In the genomic region with DNA sequence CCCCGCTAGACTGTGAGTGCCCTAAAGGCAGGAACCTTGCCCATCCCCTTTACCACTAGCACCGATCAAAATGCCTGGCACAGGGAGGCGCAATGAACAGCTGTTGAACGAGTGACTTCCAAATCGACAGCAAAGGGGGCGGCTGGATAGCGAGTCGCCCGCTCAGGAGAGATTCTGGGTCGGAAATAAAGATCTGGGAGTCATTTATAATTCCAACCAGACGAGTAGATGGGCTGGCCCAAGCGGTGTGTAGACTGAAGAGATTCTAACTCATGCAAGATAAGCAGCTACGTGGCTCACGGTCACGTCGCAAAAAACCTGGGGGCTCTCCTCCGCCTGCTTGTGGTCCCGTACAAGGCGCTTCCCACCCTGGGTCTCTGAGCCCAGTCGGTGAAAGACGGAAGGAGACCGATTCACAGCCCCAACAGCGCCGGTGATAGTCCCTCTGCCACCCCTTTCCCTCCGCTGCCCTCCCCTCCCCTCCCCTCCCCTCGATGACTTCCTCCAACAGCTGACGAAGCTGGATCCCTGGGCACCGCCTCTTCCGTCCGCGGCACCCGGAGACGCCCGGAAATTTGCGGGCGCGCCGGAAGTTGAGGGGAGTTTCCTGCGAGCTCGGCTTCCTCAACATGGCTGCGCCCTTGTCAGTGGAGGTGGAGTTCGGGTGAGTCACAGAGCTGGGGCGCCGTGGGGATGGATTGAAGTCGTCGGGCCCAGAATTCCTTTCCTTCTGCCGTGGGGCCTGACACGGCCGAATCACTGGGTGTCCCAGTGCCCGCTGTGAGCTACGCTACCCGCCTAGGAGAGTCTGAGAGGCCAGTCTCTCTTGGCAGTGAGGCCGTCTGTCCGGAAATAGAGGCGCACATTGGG, we compare ENCODE assay signal across 8 cellular contexts. TPM values are rescaled to one million over a fixed set of nuclear protein-coding genes. Genes with fewer than 3 reads are reported as not detected.
A peak's percentile ranks its signal among the peaks of the same experiment; 100 is the strongest.
DNase-seq lines count a peak whose midpoint lies in the region; ATAC-seq, FAIRE-seq and TF ChIP-seq lines count a peak whose summit lies in the region.

TSS of gene URM1 (plus strand) at position 623 of the 870 bp plus-strand sequence. CDS start at position 630, 7 bp downstream.

- intact Hi-C loops in mammary epithelial cell (cut with micrococcal nuclease): loop anchor here (2.0 kb wide), 4 partner anchors 26 to 132 kb away; partner anchors contain the start of gene SLC27A4

- peaks cover 45% of the 10 kb centered on the region for H3K79me2 ChIP-seq in mammary epithelial cell (ENCODE audit: insufficient read depth, low read length)

- FAIRE-seq in small intestine (lab: Jason Lieb, UNC): no peak

- CTCF ChIA-PET in AG04450 (lab: Charles Lee) (interaction anchor here (1.0 to 2.5 kb wide), 4 partner anchors 9 to 49 kb away, joined by 3 to 21 read pairs (median 5); no protein-coding TSS in a partner anchor), mammary epithelial cell (lab: Charles Lee; ENCODE audit: low non-redundant PET) (interaction anchor here (0.6 to 1.2 kb wide), 4 partner anchors 9 to 116 kb away, joined by 3 to 19 read pairs (median 5); partner anchors contain the start of gene CERCAM)

- peaks cover 15% of the 10 kb centered on the region for H3K4me1 ChIP-seq in mammary epithelial cell (ENCODE audit: insufficient read depth, low read length)
- peaks cover 7 to 8% of the 10 kb centered on the region in 2 donors for H3K4me1 ChIP-seq in small intestine (ENCODE audit: control insufficient read depth in 2 of 2, insufficient read depth in 1 of 2, low read depth in 1 of 2, low read length in 1 of 2)

- peak within 1 kb of the TSS; percentile 96 for H2AFZ ChIP-seq in mammary epithelial cell (ENCODE audit: low read depth, low read length)

- H3K9ac ChIP-seq in mammary epithelial cell (ENCODE audit: insufficient read depth, low read length): peak within 1 kb of the TSS; percentile 87

- in situ Hi-C loops in mammary epithelial cell (cut with MboI; ENCODE audit: low sequenced_read_pairs in 2 of 2): no loop called here

- H4K20me1 ChIP-seq in mammary epithelial cell (ENCODE audit: insufficient read depth, low read length): no peaks in the 10 kb centered on the region

- no peaks in the 10 kb centered on the region for H3K9me3 ChIP-seq in AG04450 (ENCODE audit: control insufficient read depth, insufficient read depth, low read length)
- H3K9me3 ChIP-seq in mammary epithelial cell (replicated peaks; ENCODE audit: insufficient read depth, low read length): no peaks in the 10 kb centered on the region
- no peaks in the 10 kb centered on the region for H3K9me3 ChIP-seq in small intestine (ENCODE audit: control insufficient read depth, low read depth)

- 0% methylated on average over 24 of the region's 55 CpGs for WGBS in mammary epithelial cell (ENCODE audit: low coverage, missing lambda C conversion rate)
- 0% methylated on average over 53 to 55 of the region's 55 CpGs for WGBS in small intestine, 3 donors

- H3K27me3 ChIP-seq in AG04450 (ENCODE audit: control insufficient read depth, insufficient read depth, low read length): no peaks in the 10 kb centered on the region
- H3K27me3 ChIP-seq in mammary epithelial cell (ENCODE audit: insufficient read depth, low read length): no peaks in the 10 kb centered on the region
- no peaks in the 10 kb centered on the region for H3K27me3 ChIP-seq in small intestine (ENCODE audit: control insufficient read depth in 2 of 2, insufficient read depth in 2 of 2, low read length in 2 of 2)

- peak within 1 kb of the TSS; percentile 88 for H3K4me2 ChIP-seq in mammary epithelial cell (ENCODE audit: insufficient read depth, low read depth, low read length)

- peak within 1 kb of the TSS; percentile 100 for H3K4me3 ChIP-seq in AG04450 (ENCODE audit: low read depth, low read length)
- H3K4me3 ChIP-seq in WI38 (ENCODE audit: low read depth, low read length): peak within 1 kb of the TSS; percentile 98
- peak within 1 kb of the TSS; percentile 86 to 94 (median 92) for H3K4me3 ChIP-seq in mammary epithelial cell (replicated peaks in 1 of 3; ENCODE audit: insufficient read depth in 1 of 3, low read depth in 2 of 3, low read length in 3 of 3)
- peak within 1 kb of the TSS; percentile 74 to 75 for H3K4me3 ChIP-seq in small intestine (ENCODE audit: low read depth in 1 of 2, low read length in 2 of 2)

- DNase-seq in AG04450 (ENCODE audit: low read depth, low spot score) (peak; percentile 88), NCI-H2227 treated with DMSO at 0.1 percent for 48 hours (lab: John Stamatoyannopoulos, UW) (peak; percentile 81), mammary epithelial cell (peak; percentile 98), iPS-NIHi11 (ENCODE audit: low spot score) (peak; percentile 96), small intestine (peak; percentile 98)

- TF ChIP-seq CTCF in AG04450 (IDR thresholded peaks at IDR 0.05; ENCODE audit: low read depth, low read length) (0 out of 2 replicates have a peak, but pooled peaks have one; percentile 4), WI38 (IDR thresholded peaks at IDR 0.05; ENCODE audit: low read depth, low read length) (no peak), mammary epithelial cell (conservative IDR thresholded peaks at IDR 0.05 in 1 of 2, IDR thresholded peaks at IDR 0.05 in 1 of 2; ENCODE audit: extremely low read depth in 1 of 2, insufficient read depth in 1 of 2, low read depth in 1 of 2, low read length in 2 of 2) (peak in 1 of 2 donors; percentile 22)

- BruUV-seq in mammary epithelial cell (replicated peaks; lab: Mats Ljungman, UMichigan): TSS peak; percentile 92

- peaks cover 2% of the 10 kb centered on the region for H3K36me3 ChIP-seq in mammary epithelial cell (ENCODE audit: insufficient read depth, low read length)
- H3K36me3 ChIP-seq in small intestine (ENCODE audit: control insufficient read depth in 2 of 2, insufficient read depth in 2 of 2, low read length in 2 of 2): no peaks in the 10 kb centered on the region

- ATAC-seq in GM18907 (IDR thresholded peaks at IDR 0.05; ENCODE audit: unreplicated experiment) (peak; percentile 82), HG03159 (IDR thresholded peaks at IDR 0.05; ENCODE audit: unreplicated experiment) (peak; percentile 89)

- peak within 1 kb of the TSS; percentile 95 for H3K27ac ChIP-seq in AG04450 (ENCODE audit: low read depth, low read length)
- peak within 1 kb of the TSS; percentile 74 for H3K27ac ChIP-seq in mammary epithelial cell (ENCODE audit: insufficient read depth, low read depth, low read length)
- H3K27ac ChIP-seq in small intestine (ENCODE audit: low read depth in 1 of 2, low read length in 1 of 2): peak within 1 kb of the TSS; percentile 90 to 94

- POLR2A ChIA-PET in AG04450 (lab: Yijun Ruan, JAX): interaction anchor here (0.5 to 1.9 kb wide), 7 partner anchors 9 to 501 kb away, joined by 3 to 20 read pairs (median 4); partner anchors contain the start of genes CERCAM and SPTAN1

- dilution Hi-C loops in mammary epithelial cell (cut with HindIII; ENCODE audit: low sequenced_read_pairs): no loop called here

RNA-seq across cellular contexts. Expression of gene URM1, which starts in this region (rescaled TPM):
- polyA plus RNA-seq in AG04450 (2011; rRNA removed) (44.7 and 65.1 TPM in 2 replicates), mammary epithelial cell (37.7 TPM), small intestine (10 to 100 TPM; 56.1 to 83.6 (median 64.6) TPM)
- 34.3 and 47.8 TPM in 2 replicates for polyA minus RNA-seq in AG04450 (2011; rRNA and poly(A)+ RNA removed)
- total RNA-seq in mammary epithelial cell: 10 to 100 TPM; 24.5 to 53.7 TPM
- 38.7 TPM for polyA minus RNA-seq in mammary epithelial cell

Comparison
In these comparisons a context has a peak if more than half of its experiments do, and no peak if none do; other contexts are left out.
1. Peak in every context shown above with its lines: DNase-seq, ATAC-seq, H3K4me3 ChIP-seq and H3K27ac ChIP-seq.